In the genomic region with DNA sequence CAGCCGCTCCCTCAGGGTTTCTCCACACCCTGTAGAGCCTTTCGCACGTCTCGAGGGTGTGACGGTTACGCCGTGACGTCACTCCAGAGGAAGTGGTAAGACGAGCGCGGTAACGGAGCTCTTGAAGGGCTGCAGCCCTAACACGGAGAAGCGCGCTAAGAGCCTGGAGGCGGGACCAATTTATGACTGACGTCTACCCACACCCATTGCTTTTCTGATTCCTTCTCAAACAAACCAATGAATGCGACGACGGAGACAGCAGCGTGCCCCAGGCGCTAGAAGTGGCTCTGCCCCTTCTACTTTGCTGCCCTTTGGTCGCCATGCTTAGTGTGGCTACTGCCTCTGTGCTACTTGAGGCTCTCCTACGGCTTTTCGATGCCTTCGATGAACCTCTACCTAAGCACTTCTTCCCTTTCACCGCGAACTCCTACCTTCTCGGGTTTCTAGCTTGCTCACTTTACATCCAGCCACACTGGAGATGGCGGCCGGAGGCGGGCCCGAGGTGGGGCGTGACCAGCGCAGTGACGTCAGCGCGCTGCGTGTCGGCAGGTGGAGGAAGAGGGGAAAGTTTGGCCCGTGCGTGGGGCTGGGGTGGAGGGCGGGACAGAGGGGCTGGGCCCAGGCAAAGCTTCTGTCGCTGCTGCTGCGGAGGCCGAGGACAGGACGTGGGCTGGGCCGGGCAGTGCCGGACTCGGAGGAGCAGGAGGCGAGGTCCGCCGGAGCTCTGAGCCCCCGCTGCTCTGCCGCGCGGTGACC, we compare ENCODE assay signal across 1 cellular context.
TF ChIP-seq lines count a peak whose summit lies in the region.

A gene (plus strand): TSS at position 572 of the 756 bp plus-strand sequence. CDS start 340 bp downstream, outside the sequence.

TF ChIP-seq in K562, 482 proteins besides CTCF, POLR2A, EP300 and RAD21 (continued from another document and continues in another):
- TF ChIP-seq, protein P1, sequence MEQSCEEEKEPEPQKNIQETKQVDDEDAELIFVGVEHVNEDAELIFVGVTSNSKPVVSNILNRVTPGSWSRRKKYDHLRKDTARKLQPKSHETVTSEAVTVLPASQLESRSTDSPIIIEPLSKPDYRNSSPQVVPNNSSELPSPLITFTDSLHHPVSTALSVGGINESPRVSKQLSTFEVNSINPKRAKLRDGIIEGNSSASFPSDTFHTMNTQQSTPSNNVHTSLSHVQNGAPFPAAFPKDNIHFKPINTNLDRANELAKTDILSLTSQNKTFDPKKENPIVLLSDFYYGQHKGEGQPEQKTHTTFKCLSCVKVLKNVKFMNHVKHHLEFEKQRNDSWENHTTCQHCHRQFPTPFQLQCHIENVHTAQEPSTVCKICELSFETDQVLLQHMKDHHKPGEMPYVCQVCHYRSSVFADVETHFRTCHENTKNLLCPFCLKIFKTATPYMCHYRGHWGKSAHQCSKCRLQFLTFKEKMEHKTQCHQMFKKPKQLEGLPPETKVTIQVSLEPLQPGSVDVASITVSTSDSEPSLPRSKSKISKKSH (CRISPR knock-in tag; IDR thresholded peaks at IDR 0.05), result no peak
- TF ChIP-seq NR2C2 (CRISPR knock-in tag; IDR thresholded peaks at IDR 0.05) (peak; percentile 72; the same call in 1 of the 2 replicates), NR2C2 (tag; IDR thresholded peaks at IDR 0.05) (peak; percentile 95), MAFG (tag; conservative IDR thresholded peaks at IDR 0.05) (no peak), HDAC6 (IDR thresholded peaks at IDR 0.05; ENCODE audit: low read depth, low read length) (no peak), GATA2 (CRISPR knock-in tag; IDR thresholded peaks at IDR 0.05) (no peak), SRSF3 (IDR thresholded peaks at IDR 0.05; ENCODE audit: insufficient read depth, low read length) (no peak), ZEB2 (IDR thresholded peaks at IDR 0.05) (no peak), GABPA (tag; conservative IDR thresholded peaks at IDR 0.05; ENCODE audit: low read depth) (peak; percentile 97), LARP7 (IDR thresholded peaks at IDR 0.05) (no peak), NR2F6 (CRISPR knock-in tag; IDR thresholded peaks at IDR 0.05) (0 out of 2 replicates have a peak, but pooled peaks have one; percentile 36), SAFB (IDR thresholded peaks at IDR 0.05; ENCODE audit: borderline replicate concordance, low read depth, low read length) (peak; percentile 84), HDAC3 (IDR thresholded peaks at IDR 0.05; ENCODE audit: borderline replicate concordance, partially characterized antibody) (no peak), RBM17 (IDR thresholded peaks at IDR 0.05; ENCODE audit: borderline replicate concordance, low read depth, low read length) (no peak), ZNF311 (CRISPR knock-in tag; IDR thresholded peaks at IDR 0.05) (no peak), TCF7 (IDR thresholded peaks at IDR 0.05; ENCODE audit: borderline replicate concordance) (no peak), ZNF408 (CRISPR knock-in tag; IDR thresholded peaks at IDR 0.05; ENCODE audit: low read depth) (no peak), POLR3A (IDR thresholded peaks at IDR 0.05; ENCODE audit: borderline replicate concordance, extremely low read depth, insufficient read depth, insufficient read length) (no peak), BCOR (IDR thresholded peaks at IDR 0.05) (no peak), ZNF133 (CRISPR knock-in tag; IDR thresholded peaks at IDR 0.05) (no peak), FIP1L1 (IDR thresholded peaks at IDR 0.05; ENCODE audit: low read depth, low read length, poor library complexity, severe bottlenecking) (peak; percentile 69), ILF3 (IDR thresholded peaks at IDR 0.05; ENCODE audit: borderline replicate concordance) (no peak), ZC3H4 (CRISPR knock-in tag; IDR thresholded peaks at IDR 0.05; ENCODE audit: borderline replicate concordance) (no peak), ZSCAN32 (CRISPR knock-in tag; IDR thresholded peaks at IDR 0.05) (no peak), ZBED1 (IDR thresholded peaks at IDR 0.05) (0 out of 2 replicates have a peak, but pooled peaks have one; percentile 17), BRCA1 (IDR thresholded peaks at IDR 0.05) (no peak), BRCA1 (CRISPR knock-in tag; IDR thresholded peaks at IDR 0.05) (no peak), MTA2 (IDR thresholded peaks at IDR 0.05; ENCODE audit: low read depth) (no peak; the same call in 1 of the 2 replicates), ZNF124 (CRISPR knock-in tag; IDR thresholded peaks at IDR 0.05) (no peak), DDX20 (tag; IDR thresholded peaks at IDR 0.05; ENCODE audit: low read depth) (no peak), ZNF239 (CRISPR knock-in tag; IDR thresholded peaks at IDR 0.05) (no peak), NR2C1 (IDR thresholded peaks at IDR 0.05) (peak; percentile 93), NR2C1 (tag; IDR thresholded peaks at IDR 0.05) (peak; percentile 92), IFI16 (CRISPR knock-in tag; IDR thresholded peaks at IDR 0.05) (no peak), ELF2 (CRISPR knock-in tag; IDR thresholded peaks at IDR 0.05) (peak; percentile 54; the same call in 1 of the 2 replicates), CXXC5 (CRISPR knock-in tag; IDR thresholded peaks at IDR 0.05) (peak; percentile 95), RBFOX2 (IDR thresholded peaks at IDR 0.05; ENCODE audit: low read depth, low read length) (peak; percentile 91), PHF8 (IDR thresholded peaks at IDR 0.05; ENCODE audit: borderline replicate concordance, low read length) (peak; percentile 78; the same call in 1 of the 2 replicates), ARHGAP35 (IDR thresholded peaks at IDR 0.05; ENCODE audit: partially characterized antibody) (no peak), SMAD2 (IDR thresholded peaks at IDR 0.05; ENCODE audit: low read depth, low read length) (no peak), MIER1 (IDR thresholded peaks at IDR 0.05; ENCODE audit: low read depth) (no peak), RBM39 (optimal IDR thresholded peaks at IDR 0.05; ENCODE audit: low read depth, low read length) (peak; percentile 88), CHD2 (IDR thresholded peaks at IDR 0.05; ENCODE audit: low read depth, low read length) (peak; percentile 54; the same call in 1 of the 2 replicates)
- TF ChIP-seq, protein P2, sequence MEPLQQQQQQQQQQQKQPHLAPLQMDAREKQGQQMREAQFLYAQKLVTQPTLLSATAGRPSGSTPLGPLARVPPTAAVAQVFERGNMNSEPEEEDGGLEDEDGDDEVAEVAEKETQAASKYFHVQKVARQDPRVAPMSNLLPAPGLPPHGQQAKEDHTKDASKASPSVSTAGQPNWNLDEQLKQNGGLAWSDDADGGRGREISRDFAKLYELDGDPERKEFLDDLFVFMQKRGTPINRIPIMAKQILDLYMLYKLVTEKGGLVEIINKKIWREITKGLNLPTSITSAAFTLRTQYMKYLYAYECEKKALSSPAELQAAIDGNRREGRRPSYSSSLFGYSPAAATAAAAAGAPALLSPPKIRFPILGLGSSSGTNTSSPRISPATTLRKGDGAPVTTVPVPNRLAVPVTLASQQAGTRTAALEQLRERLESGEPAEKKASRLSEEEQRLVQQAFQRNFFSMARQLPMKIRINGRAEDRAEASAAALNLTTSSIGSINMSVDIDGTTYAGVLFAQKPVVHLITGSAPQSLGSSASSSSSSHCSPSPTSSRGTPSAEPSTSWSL (CRISPR knock-in tag; IDR thresholded peaks at IDR 0.05; ENCODE audit: borderline replicate concordance), result no peak
- TF ChIP-seq, protein P3, sequence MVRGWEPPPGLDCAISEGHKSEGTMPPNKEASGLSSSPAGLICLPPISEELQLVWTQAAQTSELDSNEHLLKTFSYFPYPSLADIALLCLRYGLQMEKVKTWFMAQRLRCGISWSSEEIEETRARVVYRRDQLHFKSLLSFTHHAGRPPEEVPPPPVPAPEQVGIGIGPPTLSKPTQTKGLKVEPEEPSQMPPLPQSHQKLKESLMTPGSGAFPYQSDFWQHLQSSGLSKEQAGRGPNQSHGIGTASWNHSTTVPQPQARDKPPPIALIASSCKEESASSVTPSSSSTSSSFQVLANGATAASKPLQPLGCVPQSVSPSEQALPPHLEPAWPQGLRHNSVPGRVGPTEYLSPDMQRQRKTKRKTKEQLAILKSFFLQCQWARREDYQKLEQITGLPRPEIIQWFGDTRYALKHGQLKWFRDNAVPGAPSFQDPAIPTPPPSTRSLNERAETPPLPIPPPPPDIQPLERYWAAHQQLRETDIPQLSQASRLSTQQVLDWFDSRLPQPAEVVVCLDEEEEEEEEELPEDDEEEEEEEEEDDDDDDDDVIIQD (CRISPR knock-in tag; IDR thresholded peaks at IDR 0.05), result 0 out of 2 replicates have a peak, but pooled peaks have one; percentile 54
- TF ChIP-seq, protein P4, sequence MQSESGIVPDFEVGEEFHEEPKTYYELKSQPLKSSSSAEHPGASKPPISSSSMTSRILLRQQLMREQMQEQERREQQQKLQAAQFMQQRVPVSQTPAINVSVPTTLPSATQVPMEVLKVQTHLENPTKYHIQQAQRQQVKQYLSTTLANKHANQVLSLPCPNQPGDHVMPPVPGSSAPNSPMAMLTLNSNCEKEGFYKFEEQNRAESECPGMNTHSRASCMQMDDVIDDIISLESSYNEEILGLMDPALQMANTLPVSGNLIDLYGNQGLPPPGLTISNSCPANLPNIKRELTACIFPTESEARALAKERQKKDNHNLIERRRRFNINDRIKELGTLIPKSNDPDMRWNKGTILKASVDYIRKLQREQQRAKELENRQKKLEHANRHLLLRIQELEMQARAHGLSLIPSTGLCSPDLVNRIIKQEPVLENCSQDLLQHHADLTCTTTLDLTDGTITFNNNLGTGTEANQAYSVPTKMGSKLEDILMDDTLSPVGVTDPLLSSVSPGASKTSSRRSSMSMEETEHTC (IDR thresholded peaks at IDR 0.05), result peak; percentile 44
- TF ChIP-seq, protein P5, sequence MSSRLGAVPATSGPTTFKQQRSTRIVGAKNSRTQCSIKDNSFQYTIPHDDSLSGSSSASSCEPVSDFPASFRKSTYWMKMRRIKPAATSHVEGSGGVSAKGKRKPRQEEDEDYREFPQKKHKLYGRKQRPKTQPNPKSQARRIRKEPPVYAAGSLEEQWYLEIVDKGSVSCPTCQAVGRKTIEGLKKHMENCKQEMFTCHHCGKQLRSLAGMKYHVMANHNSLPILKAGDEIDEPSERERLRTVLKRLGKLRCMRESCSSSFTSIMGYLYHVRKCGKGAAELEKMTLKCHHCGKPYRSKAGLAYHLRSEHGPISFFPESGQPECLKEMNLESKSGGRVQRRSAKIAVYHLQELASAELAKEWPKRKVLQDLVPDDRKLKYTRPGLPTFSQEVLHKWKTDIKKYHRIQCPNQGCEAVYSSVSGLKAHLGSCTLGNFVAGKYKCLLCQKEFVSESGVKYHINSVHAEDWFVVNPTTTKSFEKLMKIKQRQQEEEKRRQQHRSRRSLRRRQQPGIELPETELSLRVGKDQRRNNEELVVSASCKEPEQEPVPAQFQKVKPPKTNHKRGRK (tag; IDR thresholded peaks at IDR 0.05), result no peak
- TF ChIP-seq, protein P6, sequence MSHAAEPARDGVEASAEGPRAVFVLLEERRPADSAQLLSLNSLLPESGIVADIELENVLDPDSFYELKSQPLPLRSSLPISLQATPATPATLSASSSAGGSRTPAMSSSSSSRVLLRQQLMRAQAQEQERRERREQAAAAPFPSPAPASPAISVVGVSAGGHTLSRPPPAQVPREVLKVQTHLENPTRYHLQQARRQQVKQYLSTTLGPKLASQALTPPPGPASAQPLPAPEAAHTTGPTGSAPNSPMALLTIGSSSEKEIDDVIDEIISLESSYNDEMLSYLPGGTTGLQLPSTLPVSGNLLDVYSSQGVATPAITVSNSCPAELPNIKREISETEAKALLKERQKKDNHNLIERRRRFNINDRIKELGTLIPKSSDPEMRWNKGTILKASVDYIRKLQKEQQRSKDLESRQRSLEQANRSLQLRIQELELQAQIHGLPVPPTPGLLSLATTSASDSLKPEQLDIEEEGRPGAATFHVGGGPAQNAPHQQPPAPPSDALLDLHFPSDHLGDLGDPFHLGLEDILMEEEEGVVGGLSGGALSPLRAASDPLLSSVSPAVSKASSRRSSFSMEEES (CRISPR knock-in tag; IDR thresholded peaks at IDR 0.05), result no peak
- TF ChIP-seq, protein P7, sequence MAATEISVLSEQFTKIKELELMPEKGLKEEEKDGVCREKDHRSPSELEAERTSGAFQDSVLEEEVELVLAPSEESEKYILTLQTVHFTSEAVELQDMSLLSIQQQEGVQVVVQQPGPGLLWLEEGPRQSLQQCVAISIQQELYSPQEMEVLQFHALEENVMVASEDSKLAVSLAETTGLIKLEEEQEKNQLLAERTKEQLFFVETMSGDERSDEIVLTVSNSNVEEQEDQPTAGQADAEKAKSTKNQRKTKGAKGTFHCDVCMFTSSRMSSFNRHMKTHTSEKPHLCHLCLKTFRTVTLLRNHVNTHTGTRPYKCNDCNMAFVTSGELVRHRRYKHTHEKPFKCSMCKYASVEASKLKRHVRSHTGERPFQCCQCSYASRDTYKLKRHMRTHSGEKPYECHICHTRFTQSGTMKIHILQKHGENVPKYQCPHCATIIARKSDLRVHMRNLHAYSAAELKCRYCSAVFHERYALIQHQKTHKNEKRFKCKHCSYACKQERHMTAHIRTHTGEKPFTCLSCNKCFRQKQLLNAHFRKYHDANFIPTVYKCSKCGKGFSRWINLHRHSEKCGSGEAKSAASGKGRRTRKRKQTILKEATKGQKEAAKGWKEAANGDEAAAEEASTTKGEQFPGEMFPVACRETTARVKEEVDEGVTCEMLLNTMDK (IDR thresholded peaks at IDR 0.05; ENCODE audit: borderline replicate concordance, insufficient read depth, low read depth, low read length, poor library complexity, severe bottlenecking), result no peak
- TF ChIP-seq, protein P8, sequence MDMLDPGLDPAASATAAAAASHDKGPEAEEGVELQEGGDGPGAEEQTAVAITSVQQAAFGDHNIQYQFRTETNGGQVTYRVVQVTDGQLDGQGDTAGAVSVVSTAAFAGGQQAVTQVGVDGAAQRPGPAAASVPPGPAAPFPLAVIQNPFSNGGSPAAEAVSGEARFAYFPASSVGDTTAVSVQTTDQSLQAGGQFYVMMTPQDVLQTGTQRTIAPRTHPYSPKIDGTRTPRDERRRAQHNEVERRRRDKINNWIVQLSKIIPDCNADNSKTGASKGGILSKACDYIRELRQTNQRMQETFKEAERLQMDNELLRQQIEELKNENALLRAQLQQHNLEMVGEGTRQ (CRISPR knock-in tag; IDR thresholded peaks at IDR 0.05), result no peak
- TF ChIP-seq, protein P9, sequence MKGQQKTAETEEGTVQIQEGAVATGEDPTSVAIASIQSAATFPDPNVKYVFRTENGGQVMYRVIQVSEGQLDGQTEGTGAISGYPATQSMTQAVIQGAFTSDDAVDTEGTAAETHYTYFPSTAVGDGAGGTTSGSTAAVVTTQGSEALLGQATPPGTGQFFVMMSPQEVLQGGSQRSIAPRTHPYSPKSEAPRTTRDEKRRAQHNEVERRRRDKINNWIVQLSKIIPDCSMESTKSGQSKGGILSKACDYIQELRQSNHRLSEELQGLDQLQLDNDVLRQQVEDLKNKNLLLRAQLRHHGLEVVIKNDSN (CRISPR knock-in tag; IDR thresholded peaks at IDR 0.05), result peak; percentile 80
- TF ChIP-seq, protein P10, sequence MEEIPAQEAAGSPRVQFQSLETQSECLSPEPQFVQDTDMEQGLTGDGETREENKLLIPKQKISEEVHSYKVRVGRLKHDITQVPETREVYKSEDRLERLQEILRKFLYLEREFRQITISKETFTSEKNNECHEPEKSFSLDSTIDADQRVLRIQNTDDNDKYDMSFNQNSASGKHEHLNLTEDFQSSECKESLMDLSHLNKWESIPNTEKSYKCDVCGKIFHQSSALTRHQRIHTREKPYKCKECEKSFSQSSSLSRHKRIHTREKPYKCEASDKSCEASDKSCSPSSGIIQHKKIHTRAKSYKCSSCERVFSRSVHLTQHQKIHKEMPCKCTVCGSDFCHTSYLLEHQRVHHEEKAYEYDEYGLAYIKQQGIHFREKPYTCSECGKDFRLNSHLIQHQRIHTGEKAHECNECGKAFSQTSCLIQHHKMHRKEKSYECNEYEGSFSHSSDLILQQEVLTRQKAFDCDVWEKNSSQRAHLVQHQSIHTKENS (CRISPR knock-in tag; IDR thresholded peaks at IDR 0.05), result no peak
- TF ChIP-seq, protein P11, sequence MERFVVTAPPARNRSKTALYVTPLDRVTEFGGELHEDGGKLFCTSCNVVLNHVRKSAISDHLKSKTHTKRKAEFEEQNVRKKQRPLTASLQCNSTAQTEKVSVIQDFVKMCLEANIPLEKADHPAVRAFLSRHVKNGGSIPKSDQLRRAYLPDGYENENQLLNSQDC (CRISPR knock-in tag; IDR thresholded peaks at IDR 0.05), result 0 out of 2 replicates have a peak, but pooled peaks have one; percentile 40
